Comparison of ENCODE assay signal across 16 cellular contexts in the genomic region with DNA sequence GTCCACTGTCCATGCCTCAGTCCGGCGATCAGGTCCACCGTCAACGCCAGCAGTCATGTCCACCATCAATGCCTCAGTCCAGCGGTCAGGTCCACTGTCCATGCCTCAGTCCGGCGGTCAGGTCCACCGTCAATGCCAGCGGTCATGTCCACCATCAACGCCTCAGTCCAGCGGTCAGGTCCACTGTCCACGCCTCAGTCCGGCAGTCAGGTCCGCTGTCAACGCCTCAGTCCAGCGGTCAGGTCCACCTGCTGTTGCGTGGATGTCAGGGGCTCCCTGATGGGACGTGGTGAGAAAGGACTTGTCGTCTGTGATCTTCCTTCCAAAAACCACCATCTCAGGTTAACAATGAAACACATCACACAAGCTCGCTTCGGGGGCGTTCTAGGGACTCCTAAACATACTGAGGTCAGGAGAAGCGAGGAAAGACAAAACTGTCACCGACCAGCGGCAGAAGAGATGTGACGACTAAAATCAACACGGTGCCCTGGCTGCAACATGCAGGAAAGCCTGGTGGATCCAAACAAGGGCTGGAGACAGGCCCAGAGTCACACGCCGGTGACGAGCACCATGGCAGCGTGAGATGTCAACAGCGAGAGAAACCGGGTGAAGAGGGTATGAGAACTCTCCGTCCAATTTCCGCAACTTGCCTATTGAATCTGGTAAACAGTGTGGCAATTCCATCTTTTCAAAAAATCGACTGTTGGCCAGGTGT.
A peak's percentile ranks its signal among the peaks of the same experiment; 100 is the strongest.
DNase-seq lines count a peak whose midpoint lies in the region; ATAC-seq, FAIRE-seq and TF ChIP-seq lines count a peak whose summit lies in the region.
"Had no signal": no experiment of that assay in that cellular context is flagged by ENCODE, and none has a peak within 500 bp of the region (broad histone marks: within the 10 kb centered on the region; RNA-seq: fewer than 3 reads in every experiment).

No MANE protein-coding gene starts in this region.

- no peak overlapping the region for H3K4me2 ChIP-seq in HepG2 (ENCODE audit: low read depth, low read length)
- no peak overlapping the region for H3K4me2 ChIP-seq in H1 (ENCODE audit: insufficient read depth in 1 of 2, low read depth in 2 of 2, low read length in 2 of 2)

- H3K27ac ChIP-seq in right lobe of liver (peak overlapping the region in 1 of 3 donors; percentile 10), HepG2 (ENCODE audit: extremely low read length, insufficient read depth, low read length) (no peak overlapping the region), H1 (ENCODE audit: low read depth, low read length) (no peak overlapping the region), coronary artery (no peak overlapping the region)
- H3K27ac ChIP-seq: GM23248 had no signal

- H2AK5ac ChIP-seq in H1 (ENCODE audit: low read depth, low read length): no peak overlapping the region

- no peak overlapping the region for H3K23ac ChIP-seq in H1 (ENCODE audit: insufficient read length)

- H3K79me2 ChIP-seq in HepG2 (ENCODE audit: insufficient read depth, low read length) (no peaks in the 10 kb centered on the region), H1 (ENCODE audit: control insufficient read depth in 1 of 2, insufficient read depth in 2 of 2, low read length in 2 of 2) (no peaks in the 10 kb centered on the region)

- H4K20me1 ChIP-seq in HepG2 (ENCODE audit: insufficient read depth, low read length) (no peaks in the 10 kb centered on the region), H1 (replicated peaks in 1 of 2; ENCODE audit: control insufficient read depth in 1 of 2, insufficient read depth in 2 of 2, low read length in 2 of 2) (peaks cover 3 to 7% of the 10 kb centered on the region in 2 experiments)

- H3K14ac ChIP-seq in H1 (ENCODE audit: insufficient read length): no peak overlapping the region

- H2BK12ac ChIP-seq in H1 (ENCODE audit: low read depth, low read length): no peak overlapping the region

- in situ Hi-C loops in HepG2 (cut with HindIII; ENCODE audit: extremely low pct_ligation_motif_present, low pct_unique_long_range_greater_than_20kb): no loop called here

- H4K8ac ChIP-seq in H1 (ENCODE audit: extremely low read depth, insufficient read depth, low read length): 0 out of 2 replicates have a peak overlapping the region, but pooled peaks have one; percentile 35

- no peaks in the 10 kb centered on the region for H3K23me2 ChIP-seq in H1 (ENCODE audit: low read depth, low read length)

- no peak for ATAC-seq in right lobe of liver
- ATAC-seq in HepG2: no peak
- ATAC-seq in naive B cell (ENCODE audit: low read depth in 2 of 2): no peak
- ATAC-seq in GM18517 (IDR thresholded peaks at IDR 0.05; ENCODE audit: unreplicated experiment): no peak
- ATAC-seq: HCT116, SK-N-SH treated with all-trans-retinoic acid at 6 μM for 48 hours had no signal

- peaks cover 0 to 2% (median 0%) of the 10 kb centered on the region in 7 donors for H3K9me3 Mint-ChIP-seq in naive B cell
- H3K9me3 Mint-ChIP-seq in activated T-helper 2 cell treated with anti-CD3 and anti-CD28 coated beads, Interferon-gamma antibody, Interleukin-2, Interleukin-4, amounts not matched to agents 10 μg/mL and 5 μg/mL and 100 μg/mL, durations not matched to agents 14 hours and 24 hours and 36 hours: peaks cover 7% of the 10 kb centered on the region

- TF ChIP-seq POLR2A in right lobe of liver (IDR thresholded peaks at IDR 0.05) (no peak), HepG2 (IDR thresholded peaks at IDR 0.05; ENCODE audit: insufficient read depth in 1 of 2, low read depth in 2 of 2, low read length in 2 of 2) (no peak), H1 (IDR thresholded peaks at IDR 0.05; ENCODE audit: control extremely low read depth in 1 of 2, low read depth in 2 of 2, low read length in 2 of 2) (no peak)

- 89% methylated on average over 16 of the region's 36 CpGs for WGBS in right lobe of liver (ENCODE audit: insufficient coverage, low coverage, low lambda C conversion rate, missing lambda C conversion rate)
- 95% methylated on average over 31 of the region's 36 CpGs for WGBS in HepG2 (ENCODE audit: low lambda C conversion rate)
- 94% methylated on average over 36 of the region's 36 CpGs; no CpG with 5 or more reads in 1 of the 2 experiments for whole genome bisulfite sequencing in H1 (ENCODE audit: extremely low coverage in 1 of 2, insufficient coverage in 1 of 2, insufficient read length in 1 of 2, insufficient replicate concordance in 2 of 2, low coverage in 1 of 2, low lambda C conversion rate in 2 of 2, missing lambda C conversion rate in 1 of 2), 2 experiments

- peak overlapping the region in 3 of 8 donors; percentile 5 to 55 (median 40) for H3K4me3 Mint-ChIP-seq in naive B cell
- H3K4me3 Mint-ChIP-seq in activated T-helper 2 cell treated with anti-CD3 and anti-CD28 coated beads, Interferon-gamma antibody, Interleukin-2, Interleukin-4, amounts not matched to agents 10 μg/mL and 5 μg/mL and 100 μg/mL, durations not matched to agents 14 hours and 24 hours and 36 hours (ENCODE audit: low read depth): no peak overlapping the region
- H3K4me3 Mint-ChIP-seq: CD14-positive monocyte had no signal

- H3K36me3 Mint-ChIP-seq in naive B cell: peaks cover 0 to 20% of the 10 kb centered on the region in 2 donors
- H3K36me3 Mint-ChIP-seq in activated T-helper 2 cell treated with anti-CD3 and anti-CD28 coated beads, Interferon-gamma antibody, Interleukin-2, Interleukin-4, amounts not matched to agents 10 μg/mL and 5 μg/mL and 100 μg/mL, durations not matched to agents 14 hours and 24 hours and 36 hours (ENCODE audit: low read depth): peaks cover 22% of the 10 kb centered on the region

- no peak overlapping the region for H2BK120ac ChIP-seq in H1 (replicated peaks; ENCODE audit: low read depth, low read length)

- H3K4me1 Mint-ChIP-seq in naive B cell: peaks cover 28 to 43% (median 39%) of the 10 kb centered on the region in 3 donors
- peaks cover 5% of the 10 kb centered on the region for H3K4me1 Mint-ChIP-seq in activated T-helper 2 cell treated with anti-CD3 and anti-CD28 coated beads, Interferon-gamma antibody, Interleukin-2, Interleukin-4, amounts not matched to agents 10 μg/mL and 5 μg/mL and 100 μg/mL, durations not matched to agents 14 hours and 24 hours and 36 hours (ENCODE audit: low read depth)

- H3K27me3 Mint-ChIP-seq in naive B cell: no peaks in the 10 kb centered on the region
- H3K27me3 Mint-ChIP-seq in activated T-helper 2 cell treated with anti-CD3 and anti-CD28 coated beads, Interferon-gamma antibody, Interleukin-2, Interleukin-4, amounts not matched to agents 10 μg/mL and 5 μg/mL and 100 μg/mL, durations not matched to agents 14 hours and 24 hours and 36 hours (ENCODE audit: low read depth): no peaks in the 10 kb centered on the region

- H2AFZ ChIP-seq in HepG2 (ENCODE audit: low read length) (no peak overlapping the region), H1 (ENCODE audit: low read length) (no peak overlapping the region)
- H2AFZ ChIP-seq: GM23248 had no signal

- H3K36me3 ChIP-seq in right lobe of liver: no peaks in the 10 kb centered on the region
- peaks cover 3 to 18% of the 10 kb centered on the region in 2 experiments; a peak in 4 of 5 replicates for H3K36me3 ChIP-seq in HepG2 (replicated peaks in 1 of 2; ENCODE audit: control insufficient read depth in 1 of 2, insufficient read depth in 2 of 2, low read length in 2 of 2)
- H3K36me3 ChIP-seq in H1 (ENCODE audit: control insufficient read depth in 2 of 4, insufficient read depth in 4 of 4, low read length in 3 of 4): no peaks in the 10 kb centered on the region

- BruUV-seq in HepG2 (replicated peaks; lab: Mats Ljungman, UMichigan): no TSS peak

- TF ChIP-seq RAD21 in HepG2 (CRISPR knock-in tag; IDR thresholded peaks at IDR 0.05) (no peak), H1 (IDR thresholded peaks at IDR 0.05 in 1 of 2, conservative IDR thresholded peaks at IDR 0.05 in 1 of 2; ENCODE audit: low read depth in 2 of 2, low read length in 2 of 2) (no peak)

- CTCF ChIA-PET in HepG2 (lab: Yijun Ruan, JAX; ENCODE audit: low intra/inter-chr PET ratio, low total read pairs) (no interaction called here), H1 (lab: Charles Lee; ENCODE audit: partially characterized antibody) (interaction anchor here (0.6 to 1.4 kb wide), 2 partner anchors 10 to 397 kb away, joined by 3 to 5 read pairs; no protein-coding TSS in a partner anchor)

- intact Hi-C loops in right lobe of liver (cut with DNase I) (no loop called here), HepG2 (cut with micrococcal nuclease; ENCODE audit: unreplicated experiment) (no loop called here)
- intact Hi-C loops in activated T-helper 2 cell treated with anti-CD3 and anti-CD28 coated beads, Interferon-gamma antibody, Interleukin-2, Interleukin-4, amounts not matched to agents 10 μg/mL and 5 μg/mL and 100 μg/mL, durations not matched to agents 14 hours and 24 hours and 36 hours (cut with micrococcal nuclease): no loop called here

- no peaks in the 10 kb centered on the region for H3K79me1 ChIP-seq in H1 (ENCODE audit: low read depth, low read length)

- no peak overlapping the region for H2BK5ac ChIP-seq in H1 (ENCODE audit: low read depth, low read length)

- no peak overlapping the region for H3K56ac ChIP-seq in H1 (replicated peaks; ENCODE audit: insufficient read length, low read depth, low read length)

- no peak overlapping the region for H2BK20ac ChIP-seq in H1 (ENCODE audit: low read length)

- H3K27ac Mint-ChIP-seq in naive B cell: peak overlapping the region; percentile 74 to 98 (median 96)
- H3K27ac Mint-ChIP-seq in activated T-helper 2 cell treated with anti-CD3 and anti-CD28 coated beads, Interferon-gamma antibody, Interleukin-2, Interleukin-4, amounts not matched to agents 10 μg/mL and 5 μg/mL and 100 μg/mL, durations not matched to agents 14 hours and 24 hours and 36 hours: no peak overlapping the region

- no peak overlapping the region for H3K4ac ChIP-seq in H1 (replicated peaks; ENCODE audit: insufficient read length, low read depth, low read length)

- no peaks in the 10 kb centered on the region for H3K27me3 ChIP-seq in right lobe of liver
- no peaks in the 10 kb centered on the region for H3K27me3 ChIP-seq in HepG2 (ENCODE audit: control insufficient read depth in 1 of 2, insufficient read depth in 2 of 2, low read length in 2 of 2)
- no peaks in the 10 kb centered on the region for H3K27me3 ChIP-seq in H1 (replicated peaks in 1 of 4; ENCODE audit: control insufficient read depth in 3 of 4, extremely low read depth in 1 of 4, insufficient read depth in 3 of 4, low read length in 3 of 4)

- no peaks in the 10 kb centered on the region for H3K9me3 ChIP-seq in right lobe of liver
- no peaks in the 10 kb centered on the region for H3K9me3 ChIP-seq in HepG2 (ENCODE audit: low read length)
- H3K9me3 ChIP-seq in H1 (ENCODE audit: insufficient read depth in 2 of 2, low read depth in 1 of 2, low read length in 1 of 2): no peaks in the 10 kb centered on the region

- TF ChIP-seq EP300 in HepG2 (IDR thresholded peaks at IDR 0.05; ENCODE audit: low read depth in 2 of 2, low read length in 2 of 2): no peak
- TF ChIP-seq EP300 in HepG2 (CRISPR knock-in tag; IDR thresholded peaks at IDR 0.05; ENCODE audit: borderline replicate concordance): no peak
- no peak for TF ChIP-seq EP300 in H1 (IDR thresholded peaks at IDR 0.05; ENCODE audit: borderline replicate concordance in 1 of 2, low read depth in 2 of 2, low read length in 2 of 2)

- no peak overlapping the region for H4K5ac ChIP-seq in H1 (ENCODE audit: insufficient read length, low read depth, low read length)

- no peak for FAIRE-seq in HepG2 (lab: Jason Lieb, UNC)
- no peak for FAIRE-seq in H1 (lab: Jason Lieb, UNC)

- no peak for TF ChIP-seq CTCF in right lobe of liver (IDR thresholded peaks at IDR 0.05)
- no peak for TF ChIP-seq CTCF in HepG2 (CRISPR knock-in tag; IDR thresholded peaks at IDR 0.05)
- TF ChIP-seq CTCF in H1 (IDR thresholded peaks at IDR 0.05; ENCODE audit: control extremely low read depth in 1 of 3, insufficient read depth in 1 of 3, low read depth in 1 of 3, low read length in 3 of 3): no peak
- no peak for TF ChIP-seq CTCF in coronary artery (IDR thresholded peaks at IDR 0.05)

- no peak overlapping the region for H4K91ac ChIP-seq in H1 (replicated peaks; ENCODE audit: insufficient read length, low read length)

- H2BK15ac ChIP-seq in H1 (ENCODE audit: low read length): no peak overlapping the region

- DNase-seq in right lobe of liver (peak in 2 of 3 donors; percentile 16 to 37), HepG2 (ENCODE audit: low spot score) (no peak), H1 (ENCODE audit: low read depth in 1 of 2, low spot score in 2 of 2) (no peak), naive B cell (no peak), coronary artery (ENCODE audit: low spot score) (no peak)
- DNase-seq in activated T-helper 2 cell treated with anti-CD3 and anti-CD28 coated beads, Interferon-gamma antibody, Interleukin-2, Interleukin-4, amounts not matched to agents 10 μg/mL and 5 μg/mL and 100 μg/mL, durations not matched to agents 14 hours and 24 hours and 36 hours (ENCODE audit: low spot score): no peak
- DNase-seq: DMS 273 treated with DMSO at 0.1 percent for 48 hours, DND-41, GM23248, NCI-H1105, NCI-H2081, SHP77 treated with DMSO at 0.1 percent for 48 hours had no signal

- H3K9ac ChIP-seq in HepG2 (ENCODE audit: insufficient read depth, low read depth, low read length) (no peak overlapping the region), H1 (replicated peaks in 1 of 4; ENCODE audit: extremely low read depth in 1 of 4, low read depth in 3 of 4, low read length in 3 of 4) (no peak overlapping the region)
- H3K9ac ChIP-seq: GM23248 had no signal

- POLR2A ChIA-PET in HepG2 (lab: Yijun Ruan, JAX): no interaction called here
- POLR2A ChIA-PET in H1 (lab: Charles Lee; ENCODE audit: partially characterized antibody): no interaction called here

- no peak overlapping the region for H3K18ac ChIP-seq in H1 (ENCODE audit: extremely low read depth, low read length)

- H3K4me3 ChIP-seq in right lobe of liver (no peak overlapping the region), HepG2 (replicated peaks in 1 of 3; ENCODE audit: insufficient read depth in 1 of 3, low read depth in 2 of 3, low read length in 3 of 3) (no peak overlapping the region), H1 (ENCODE audit: extremely low read depth in 1 of 4, insufficient read depth in 2 of 4, low read depth in 3 of 4, low read length in 4 of 4) (no peak overlapping the region), coronary artery (no peak overlapping the region)
- H3K4me3 ChIP-seq: GM23248 had no signal

- peaks cover 0 to 9% (median 0%) of the 10 kb centered on the region in 4 donors for H3K4me1 ChIP-seq in right lobe of liver
- no peaks in the 10 kb centered on the region for H3K4me1 ChIP-seq in HepG2 (ENCODE audit: insufficient read depth, low read length)
- H3K4me1 ChIP-seq in H1 (replicated peaks in 1 of 4; ENCODE audit: control insufficient read depth in 3 of 4, insufficient read depth in 4 of 4, low read length in 3 of 4): no peaks in the 10 kb centered on the region

Comparison
In these comparisons a context has a peak if more than half of its experiments do, and no peak if none do; other contexts are left out.
1. DNase-seq: peak in right lobe of liver (2 of 3); none in HepG2 (single experiment), H1 (0 of 2), naive B cell (single experiment), activated T-helper 2 cell treated with anti-CD3 and anti-CD28 coated beads, Interferon-gamma antibody, Interleukin-2, Interleukin-4, amounts not matched to agents 10 μg/mL and 5 μg/mL and 100 μg/mL, durations not matched to agents 14 hours and 24 hours and 36 hours (single experiment) and coronary artery (single experiment).